Comparison of ENCODE assay signal across 11 cellular contexts in the genomic region with DNA sequence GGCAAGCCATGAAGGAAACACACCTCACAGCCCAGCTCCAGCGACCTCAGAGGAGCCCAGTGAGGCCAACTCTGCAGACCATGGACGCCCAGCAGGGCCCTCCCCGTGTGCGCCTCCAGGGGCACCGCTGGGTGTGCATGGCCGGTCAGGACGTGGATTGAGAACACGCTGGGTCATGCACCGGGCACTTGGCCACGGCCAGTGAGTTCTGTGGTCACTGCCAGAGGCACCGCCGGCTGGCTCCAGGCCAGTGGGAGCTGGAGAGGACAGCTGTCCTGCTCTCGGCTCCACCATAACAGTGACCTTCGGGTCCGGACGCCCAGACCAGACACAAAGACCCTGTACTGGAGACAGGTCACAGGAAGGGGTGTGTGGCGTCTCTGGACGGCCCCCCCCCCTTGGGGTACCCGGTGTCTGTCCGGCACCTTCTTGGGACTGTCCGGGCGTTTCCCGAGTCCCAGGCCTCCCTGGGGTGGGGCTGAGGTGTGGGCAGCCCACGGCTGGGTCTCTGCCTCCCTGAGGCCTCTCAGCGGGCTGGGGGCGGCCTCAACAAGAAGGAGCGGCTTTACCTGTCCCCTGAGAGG. TPM values are rescaled to one million over a fixed set of nuclear protein-coding genes. Genes with fewer than 3 reads are reported as not detected.
DNase-seq lines count a peak whose midpoint lies in the region; ATAC-seq and TF ChIP-seq lines count a peak whose summit lies in the region.
"Had no signal": no experiment of that assay in that cellular context is flagged by ENCODE, and none has a peak within 500 bp of the region (broad histone marks: within the 10 kb centered on the region; RNA-seq: fewer than 3 reads in every experiment).

No MANE protein-coding gene starts in this region.

- H3K4me2 ChIP-seq in neuronal stem cell (ENCODE audit: insufficient read depth, low read length, poor library complexity, severe bottlenecking) = no peak overlapping the region

- no peak overlapping the region for H3K27ac ChIP-seq in neuronal stem cell (replicated peaks; ENCODE audit: low read length)
- H3K27ac ChIP-seq in aorta (ENCODE audit: low read depth in 1 of 2, low read length in 2 of 2) = no peak overlapping the region

- peak overlapping the region; percentile 70 for H2AFZ ChIP-seq in neuronal stem cell (ENCODE audit: low read length)

- no peak overlapping the region for H2BK120ac ChIP-seq in neuronal stem cell (ENCODE audit: low read depth, low read length)

- H3K4me1 ChIP-seq in neuronal stem cell (ENCODE audit: control insufficient read depth in 2 of 2, insufficient read depth in 1 of 2, low read depth in 1 of 2, low read length in 2 of 2) = peaks cover 0 to 6% of the 10 kb centered on the region in 2 donors
- no peaks in the 10 kb centered on the region for H3K4me1 ChIP-seq in aorta (ENCODE audit: control insufficient read depth in 1 of 2, insufficient read depth in 2 of 2, low read length in 2 of 2)

- no peak for ATAC-seq in natural killer cell treated with Interleukin-12 subunit alpha and Interleukin-12 subunit beta and Interleukin-15 and Interleukin-18, amount 100 ng/mL, for 72 hours
- ATAC-seq in natural killer cell = no peak
- no peak for ATAC-seq in aorta (ENCODE audit: low FRiP score)
- ATAC-seq in HG03175 (IDR thresholded peaks at IDR 0.05; ENCODE audit: unreplicated experiment) = no peak

- no CpG with 5 or more reads among the region's 27 CpGs for WGBS in neuronal stem cell (ENCODE audit: extremely low coverage in 2 of 2, insufficient read length in 2 of 2, insufficient replicate concordance in 1 of 2), 2 donors
- WGBS in aorta, 2 donors = 59 to 61% methylated on average over 24 to 27 of the region's 27 CpGs

- no peak overlapping the region for H4K8ac ChIP-seq in neuronal stem cell (ENCODE audit: low read depth, low read length)

- no peaks in the 10 kb centered on the region for H3K4me1 Mint-ChIP-seq in natural killer cell treated with Interleukin-12 subunit alpha and Interleukin-12 subunit beta and Interleukin-15 and Interleukin-18, amount 100 ng/mL, for 72 hours (ENCODE audit: low read depth in 2 of 2)
- H3K4me1 Mint-ChIP-seq in natural killer cell = peaks cover 0 to 4% of the 10 kb centered on the region in 2 donors

- peak; percentile 56 for DNase-seq in natural killer cell treated with Interleukin-12 subunit alpha and Interleukin-12 subunit beta and Interleukin-15 and Interleukin-18, amount 100 ng/mL, for 72 hours (ENCODE audit: low spot score)
- DNase-seq in natural killer cell (no peak), head of caudate nucleus (peak; percentile 30 to 86 (median 66)), neuronal stem cell (ENCODE audit: low spot score) (no peak), aorta (peak; percentile 43 to 70), NCI-H526 (lab: John Stamatoyannopoulos, UW) (no peak), retina (no peak)
- DNase-seq: NCI-H774 had no signal

- H2AK5ac ChIP-seq in neuronal stem cell (ENCODE audit: low read depth, low read length) = peak overlapping the region; percentile 33

- peak overlapping the region; percentile 67 for H3K4ac ChIP-seq in neuronal stem cell (ENCODE audit: low read length)

- H3K14ac ChIP-seq in neuronal stem cell (ENCODE audit: low read length) = no peak overlapping the region

- H3K27me3 Mint-ChIP-seq in natural killer cell treated with Interleukin-12 subunit alpha and Interleukin-12 subunit beta and Interleukin-15 and Interleukin-18, amount 100 ng/mL, for 72 hours = peaks cover 3 to 7% of the 10 kb centered on the region in 2 donors
- H3K27me3 Mint-ChIP-seq in natural killer cell (ENCODE audit: low read depth in 2 of 2) = peaks cover 4 to 7% of the 10 kb centered on the region in 2 donors

- peak overlapping the region; percentile 73 for H3K18ac ChIP-seq in neuronal stem cell (ENCODE audit: low read length)

- no peak overlapping the region for H3K4me3 Mint-ChIP-seq in natural killer cell treated with Interleukin-12 subunit alpha and Interleukin-12 subunit beta and Interleukin-15 and Interleukin-18, amount 100 ng/mL, for 72 hours
- no peak overlapping the region for H3K4me3 Mint-ChIP-seq in natural killer cell

- H2BK12ac ChIP-seq in neuronal stem cell (ENCODE audit: low read length) = no peak overlapping the region

- no peaks in the 10 kb centered on the region for H3K36me3 ChIP-seq in neuronal stem cell (replicated peaks in 1 of 2; ENCODE audit: control insufficient read depth in 2 of 2, insufficient read depth in 2 of 2, low read length in 2 of 2)
- H3K36me3 ChIP-seq in aorta (ENCODE audit: control insufficient read depth in 1 of 2, insufficient read depth in 2 of 2, low read length in 1 of 2) = no peaks in the 10 kb centered on the region

- H2BK5ac ChIP-seq in neuronal stem cell (ENCODE audit: low read length) = no peak overlapping the region

- H3K79me1 ChIP-seq in neuronal stem cell (ENCODE audit: low read depth, low read length) = peaks cover 2% of the 10 kb centered on the region

- peak overlapping the region in 1 of 2 donors; percentile 31 for H3K4me3 ChIP-seq in neuronal stem cell (ENCODE audit: low read length in 2 of 2)
- H3K4me3 ChIP-seq in aorta (ENCODE audit: low read length in 2 of 2) = no peak overlapping the region

- H3K27me3 ChIP-seq in neuronal stem cell (ENCODE audit: control insufficient read depth in 3 of 3, insufficient read depth in 3 of 3, low read depth in 1 of 3, low read length in 3 of 3) (peaks cover 0 to 13% (median 0%) of the 10 kb centered on the region in 3 experiments), aorta (ENCODE audit: control insufficient read depth in 1 of 2, insufficient read depth in 2 of 2, low read length in 1 of 2) (peaks cover 0 to 2% of the 10 kb centered on the region in 2 donors)

- H3K9me3 Mint-ChIP-seq in natural killer cell treated with Interleukin-12 subunit alpha and Interleukin-12 subunit beta and Interleukin-15 and Interleukin-18, amount 100 ng/mL, for 72 hours = no peaks in the 10 kb centered on the region
- H3K9me3 Mint-ChIP-seq in natural killer cell = no peaks in the 10 kb centered on the region

- H3K9ac ChIP-seq in neuronal stem cell (ENCODE audit: low read depth, low read length, poor library complexity) = peak overlapping the region; percentile 56

- no peak overlapping the region for H2BK15ac ChIP-seq in neuronal stem cell (ENCODE audit: low read length)

- intact Hi-C loops in natural killer cell (cut with micrococcal nuclease) = no loop called here
- intact Hi-C loops in head of caudate nucleus (cut with DNase I) = no loop called here
- intact Hi-C loops in aorta (cut with DNase I) = loop anchor here in 1 of 2 donors (5.0 kb wide), 1 partner anchor 291 kb away; no protein-coding TSS in a partner anchor

- H3K36me3 Mint-ChIP-seq in natural killer cell treated with Interleukin-12 subunit alpha and Interleukin-12 subunit beta and Interleukin-15 and Interleukin-18, amount 100 ng/mL, for 72 hours = no peaks in the 10 kb centered on the region
- H3K36me3 Mint-ChIP-seq in natural killer cell = no peaks in the 10 kb centered on the region

- no peak overlapping the region for H4K91ac ChIP-seq in neuronal stem cell (ENCODE audit: low read depth, low read length, poor library complexity)

- no peak for TF ChIP-seq CTCF in natural killer cell (IDR thresholded peaks at IDR 0.05)

- peak overlapping the region; percentile 68 for H3K23ac ChIP-seq in neuronal stem cell (ENCODE audit: low read depth, low read length, poor library complexity)

- H3K9me3 ChIP-seq in neuronal stem cell (replicated peaks in 1 of 2; ENCODE audit: control insufficient read depth in 2 of 2, insufficient read depth in 1 of 2, low read depth in 1 of 2, low read length in 2 of 2) = peaks cover 0 to 4% of the 10 kb centered on the region in 2 donors
- peaks cover 2% of the 10 kb centered on the region for H3K9me3 ChIP-seq in aorta (ENCODE audit: control insufficient read depth, low read length)

- no peak overlapping the region for H3K27ac Mint-ChIP-seq in natural killer cell treated with Interleukin-12 subunit alpha and Interleukin-12 subunit beta and Interleukin-15 and Interleukin-18, amount 100 ng/mL, for 72 hours
- no peak overlapping the region for H3K27ac Mint-ChIP-seq in natural killer cell

RNA-seq across cellular contexts. Expression of gene NKX6-2, which starts 50.4 kb away (rescaled TPM):
- not detected for total RNA-seq in natural killer cell treated with Interleukin-12 subunit alpha and Interleukin-12 subunit beta and Interleukin-15 and Interleukin-18, amount 100 ng/mL, for 72 hours
- not detected for total RNA-seq in natural killer cell
- 0.08 TPM for polyA plus RNA-seq in neuronal stem cell (2013, experiment 1 of 2)
- 0.06 TPM for polyA plus RNA-seq in neuronal stem cell (2013, experiment 2 of 2)
- total RNA-seq in aorta = not detected
- polyA plus RNA-seq in aorta = not detected
- total RNA-seq: astrocyte, mononuclear cell had no signal

Comparison
In these comparisons a context has a peak if more than half of its experiments do, and no peak if none do; other contexts are left out.
1. DNase-seq: peak in natural killer cell treated with Interleukin-12 subunit alpha and Interleukin-12 subunit beta and Interleukin-15 and Interleukin-18, amount 100 ng/mL, for 72 hours (single experiment), head of caudate nucleus (42 of 42) and aorta (2 of 2); none in natural killer cell (single experiment), neuronal stem cell (single experiment), NCI-H526 (0 of 2) and retina (single experiment).